Comparison of ENCODE assay signal across 8 cellular contexts in the genomic region with DNA sequence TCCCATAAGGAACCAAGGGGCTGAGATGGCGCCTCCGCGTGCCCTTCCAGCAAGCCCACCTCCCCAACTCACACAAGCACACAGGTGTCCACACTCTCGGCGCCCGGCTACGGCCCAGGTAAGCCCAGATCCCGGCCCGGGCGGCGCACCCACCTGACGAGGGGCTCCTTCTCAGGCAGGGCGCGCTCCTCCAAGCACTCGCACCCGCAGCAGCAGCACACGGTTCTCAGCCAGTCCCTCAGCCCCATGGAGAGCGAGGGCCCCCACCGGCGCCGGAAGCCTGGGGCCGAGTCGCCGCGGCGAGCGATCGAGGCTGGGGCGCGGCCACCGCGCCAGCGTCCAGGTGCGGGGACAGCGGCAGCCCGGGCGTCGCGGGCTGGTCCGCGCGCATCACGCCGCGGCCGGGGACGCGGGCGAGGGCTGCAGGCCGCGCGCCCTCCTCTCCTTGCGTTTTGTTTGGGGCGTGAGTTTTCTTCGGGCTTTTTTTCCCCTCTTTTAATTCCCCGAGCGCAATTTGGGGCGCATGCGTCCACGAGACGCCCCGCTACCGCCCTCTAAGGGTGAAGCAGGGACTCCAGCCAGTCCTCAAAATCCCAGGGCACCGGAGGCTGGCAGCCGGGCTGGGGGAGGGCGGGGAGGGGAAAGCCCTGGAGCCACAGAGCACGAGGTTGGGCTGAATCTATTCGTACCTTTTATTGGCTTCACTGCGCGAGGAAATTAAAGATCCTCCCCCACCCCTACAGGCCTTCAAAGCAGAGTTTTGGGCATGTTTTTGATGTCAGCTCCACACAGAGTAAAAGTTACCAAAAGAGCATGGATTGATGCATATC. TPM values are rescaled to one million over a fixed set of nuclear protein-coding genes. Genes with fewer than 3 reads are reported as not detected.
DNase-seq lines count a peak whose midpoint lies in the region; ATAC-seq and TF ChIP-seq lines count a peak whose summit lies in the region.

A gene with protein sequence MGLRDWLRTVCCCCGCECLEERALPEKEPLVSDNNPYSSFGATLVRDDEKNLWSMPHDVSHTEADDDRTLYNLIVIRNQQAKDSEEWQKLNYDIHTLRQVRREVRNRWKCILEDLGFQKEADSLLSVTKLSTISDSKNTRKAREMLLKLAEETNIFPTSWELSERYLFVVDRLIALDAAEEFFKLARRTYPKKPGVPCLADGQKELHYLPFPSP (minus strand): TSS at position 472 of the 830 bp plus-strand sequence. CDS start 224 bp downstream, at position 248.

- RAD21 ChIA-PET in HCT116 (lab: Charles Lee; ENCODE audit: low non-redundant PET in 1 of 2, low total read pairs in 2 of 2, uncharacterized antibody in 2 of 2, unreplicated experiment in 2 of 2) = no interaction called here

- TF ChIP-seq RAD21 in HCT116 (IDR thresholded peaks at IDR 0.05; ENCODE audit: low read depth) = peak; percentile 24

- no peaks in the 10 kb centered on the region for H3K9me2 ChIP-seq in HCT116 (ENCODE audit: insufficient read depth)
- no peaks in the 10 kb centered on the region for H3K9me2 ChIP-seq in MM.1S (replicated peaks; ENCODE audit: insufficient read depth, low read length)

- peak; percentile 90 for ATAC-seq in HCT116

- no peaks in the 10 kb centered on the region for H3K9me3 Mint-ChIP-seq in activated naive CD4-positive, alpha-beta T cell treated with anti-CD3 and anti-CD28 coated beads for 36 hours

- H3K36me3 ChIP-seq in GM06990 (ENCODE audit: control insufficient read depth, insufficient read depth, low read length) = no peaks in the 10 kb centered on the region; the same call in 1 of the 2 replicates
- H3K36me3 ChIP-seq in HCT116 (ENCODE audit: control insufficient read depth in 1 of 2, insufficient read depth in 2 of 2, low read length in 2 of 2) = no peaks in the 10 kb centered on the region
- H3K36me3 ChIP-seq in MM.1S (replicated peaks; ENCODE audit: insufficient read depth, low read length) = no peaks in the 10 kb centered on the region
- no peaks in the 10 kb centered on the region for H3K36me3 ChIP-seq in osteoblast (ENCODE audit: insufficient read depth, low read length)
- no peaks in the 10 kb centered on the region for H3K36me3 ChIP-seq in testis (ENCODE audit: low read depth, missing control alignments)

- H3K27me3 Mint-ChIP-seq in activated naive CD4-positive, alpha-beta T cell treated with anti-CD3 and anti-CD28 coated beads for 36 hours (ENCODE audit: low read depth) = no peaks in the 10 kb centered on the region

- no peaks in the 10 kb centered on the region for H3K27me3 ChIP-seq in GM06990 (replicated peaks; ENCODE audit: control insufficient read depth, insufficient read depth, low read length)
- H3K27me3 ChIP-seq in HCT116 (ENCODE audit: insufficient read depth, low read length) = no peaks in the 10 kb centered on the region
- no peaks in the 10 kb centered on the region for H3K27me3 ChIP-seq in MM.1S (replicated peaks; ENCODE audit: insufficient read depth, low read length)
- H3K27me3 ChIP-seq in osteoblast (ENCODE audit: insufficient read depth, low read length) = no peaks in the 10 kb centered on the region
- H3K27me3 ChIP-seq in testis = no peaks in the 10 kb centered on the region

- H3K79me2 ChIP-seq in HCT116 (ENCODE audit: insufficient read depth, low read length) (peaks cover 28% of the 10 kb centered on the region), MM.1S (ENCODE audit: low read length) (peaks cover 49% of the 10 kb centered on the region), osteoblast (ENCODE audit: insufficient read depth, low read length) (no peaks in the 10 kb centered on the region)

- peaks cover 46% of the 10 kb centered on the region for H3F3A ChIP-seq in MM.1S (ENCODE audit: insufficient read depth, low read length)

- H3K4me1 ChIP-seq in HCT116 (ENCODE audit: control insufficient read depth in 1 of 2, insufficient read depth in 2 of 2, low read length in 2 of 2) (peaks cover 12 to 24% of the 10 kb centered on the region in 2 experiments; a peak in 3 of 4 replicates), MM.1S (ENCODE audit: low read length) (peaks cover 36% of the 10 kb centered on the region), osteoblast (ENCODE audit: insufficient read depth, low read length) (peaks cover 10% of the 10 kb centered on the region), testis (peaks cover 6% of the 10 kb centered on the region)

- H3K9ac ChIP-seq in HCT116 (ENCODE audit: low read length) (peak within 1 kb of the TSS; percentile 75), MM.1S (ENCODE audit: low read length) (peak within 1 kb of the TSS; percentile 82)

- intact Hi-C loops in HCT116 (cut with micrococcal nuclease) = loop anchor here (5.0 kb wide), 1 partner anchor 61 kb away; no protein-coding TSS in a partner anchor
- intact Hi-C loops in activated naive CD4-positive, alpha-beta T cell treated with anti-CD3 and anti-CD28 coated beads for 36 hours (cut with micrococcal nuclease) = loop anchor here (1.0 to 10.0 kb wide), 4 partner anchors 63 to 1204 kb away; a partner anchor contains a TSS
- intact Hi-C loops in testis (cut with DNase I; ENCODE audit: low total_unique reads) = loop anchor here (10.0 kb wide), 1 partner anchor 58 kb away; no protein-coding TSS in a partner anchor

- 0 to 1% methylated on average over 6 to 70 of the region's 70 CpGs for WGBS in testis, 2 donors

- peaks cover 51% of the 10 kb centered on the region for H3K4me1 Mint-ChIP-seq in activated naive CD4-positive, alpha-beta T cell treated with anti-CD3 and anti-CD28 coated beads for 36 hours (ENCODE audit: low read depth)

- peak within 1 kb of the TSS; percentile 81 for H3K4me3 Mint-ChIP-seq in activated naive CD4-positive, alpha-beta T cell treated with anti-CD3 and anti-CD28 coated beads for 36 hours

- no peak within 1 kb of the TSS for H3K27ac Mint-ChIP-seq in activated naive CD4-positive, alpha-beta T cell treated with anti-CD3 and anti-CD28 coated beads for 36 hours

- H3K36me3 Mint-ChIP-seq in activated naive CD4-positive, alpha-beta T cell treated with anti-CD3 and anti-CD28 coated beads for 36 hours (ENCODE audit: low read depth) = no peaks in the 10 kb centered on the region

- H4K20me1 ChIP-seq in HCT116 (ENCODE audit: insufficient read depth) (no peaks in the 10 kb centered on the region), MM.1S (ENCODE audit: insufficient read depth, low read length) (no peaks in the 10 kb centered on the region), osteoblast (ENCODE audit: insufficient read depth, low read length) (no peaks in the 10 kb centered on the region)

- CTCF ChIA-PET in HCT116 (lab: Charles Lee) = no interaction called here
- CTCF ChIA-PET in activated naive CD4-positive, alpha-beta T cell treated with anti-CD3 and anti-CD28 coated beads for 36 hours (lab: Charles Lee) = interaction anchor here (0.9 to 2.7 kb wide), 5 partner anchors 9 to 62 kb away, joined by 3 to 11 read pairs (median 5); no protein-coding TSS in a partner anchor

- POLR2A ChIA-PET in HCT116 (lab: Charles Lee) = no interaction called here

- TF ChIP-seq CTCF in GM06990 (IDR thresholded peaks at IDR 0.05; ENCODE audit: insufficient read depth, low read length, poor library complexity, severe bottlenecking) = peak; percentile 95
- TF ChIP-seq CTCF in HCT116 (IDR thresholded peaks at IDR 0.05 in 2 of 3, conservative IDR thresholded peaks at IDR 0.05 in 1 of 3; ENCODE audit: borderline replicate concordance in 1 of 3, insufficient read depth in 1 of 3, low read depth in 2 of 3, low read length in 2 of 3) = peak; percentile 35 to 79 (median 59); a peak in 5 of 6 replicates
- peak; percentile 61 for TF ChIP-seq CTCF in MM.1S (IDR thresholded peaks at IDR 0.05; ENCODE audit: low read length)
- peak; percentile 55 for TF ChIP-seq CTCF in osteoblast (IDR thresholded peaks at IDR 0.05; ENCODE audit: extremely low read depth, low read depth, low read length)
- TF ChIP-seq CTCF in testis (IDR thresholded peaks at IDR 0.05) = peak in 2 of 3 experiments; percentile 53 to 65

- no peak for TF ChIP-seq POLR2A in HCT116 (IDR thresholded peaks at IDR 0.05; ENCODE audit: borderline replicate concordance, extremely low read depth, insufficient read depth, insufficient read length)
- no peak for TF ChIP-seq POLR2A in testis (IDR thresholded peaks at IDR 0.05)

- H2AFZ ChIP-seq in HCT116 (ENCODE audit: low read depth, low read length, poor library complexity, severe bottlenecking) = no peak within 1 kb of the TSS
- H2AFZ ChIP-seq in MM.1S (ENCODE audit: low read length) = peak within 1 kb of the TSS; percentile 65
- peak within 1 kb of the TSS; percentile 80 for H2AFZ ChIP-seq in osteoblast (ENCODE audit: low read length)

- H3K4me2 ChIP-seq in HCT116 (ENCODE audit: low read length) (peak within 1 kb of the TSS; percentile 79), MM.1S (ENCODE audit: low read depth, low read length) (peak within 1 kb of the TSS; percentile 62), osteoblast (ENCODE audit: insufficient read depth, low read length) (peak within 1 kb of the TSS; percentile 92)

- BruUV-seq in HCT116 (replicated peaks; lab: Mats Ljungman, UMichigan) = no TSS peak

- H3K9me3 ChIP-seq in HCT116 (ENCODE audit: control insufficient read depth in 1 of 2, insufficient read depth in 1 of 2, low read depth in 1 of 2, low read length in 2 of 2) (no peaks in the 10 kb centered on the region), MM.1S (replicated peaks; ENCODE audit: insufficient read depth, low read length) (no peaks in the 10 kb centered on the region), osteoblast (ENCODE audit: low read depth, low read length) (no peaks in the 10 kb centered on the region), testis (no peaks in the 10 kb centered on the region)

- DNase-seq in GM06990 (ENCODE audit: extremely low read depth, insufficient read length) = peak; percentile 84
- peak; percentile 57 for DNase-seq in HCT116 (ENCODE audit: low read depth, low spot score)
- peak; percentile 92 for DNase-seq in MM.1S
- DNase-seq in SK-N-DZ (ENCODE audit: low spot score) = peak; percentile 78
- DNase-seq in activated naive CD4-positive, alpha-beta T cell treated with anti-CD3 and anti-CD28 coated beads for 36 hours = peak; percentile 91
- peak; percentile 83 for DNase-seq in glomerular visceral epithelial cell (ENCODE audit: extremely low spot score)
- peak; percentile 99 for DNase-seq in osteoblast (ENCODE audit: insufficient read length, low spot score, missing footprints)
- DNase-seq in testis = peak; percentile 81

- peak within 1 kb of the TSS; percentile 98 for H3K4me3 ChIP-seq in GM06990 (replicated peaks; ENCODE audit: low read depth, low read length)
- peak within 1 kb of the TSS; percentile 78 to 80 for H3K4me3 ChIP-seq in HCT116 (replicated peaks in 1 of 2; ENCODE audit: low read depth in 1 of 2, low read length in 2 of 2)
- H3K4me3 ChIP-seq in MM.1S (ENCODE audit: low read length) = peak within 1 kb of the TSS; percentile 94
- H3K4me3 ChIP-seq in osteoblast (ENCODE audit: insufficient read depth, low read length) = peak within 1 kb of the TSS; percentile 72
- H3K4me3 ChIP-seq in testis = peak within 1 kb of the TSS; percentile 70 to 75

- peak within 1 kb of the TSS; percentile 60 for H3K27ac ChIP-seq in HCT116 (ENCODE audit: low read depth, low read length)
- H3K27ac ChIP-seq in MM.1S (ENCODE audit: low read length) = peak within 1 kb of the TSS; percentile 60; the same call in 1 of the 2 replicates
- H3K27ac ChIP-seq in osteoblast (ENCODE audit: low read depth, low read length) = no peak within 1 kb of the TSS
- H3K27ac ChIP-seq in testis = peak within 1 kb of the TSS; percentile 69 to 73

RNA-seq across cellular contexts. Expression of the gene that starts here (rescaled TPM):
- total RNA-seq in HCT116 (2021; ENCODE audit: unreplicated experiment) (16.9 TPM), osteoblast (1.1 and 1.8 TPM in 2 replicates), testis (1 to 10 TPM; 4.3 to 5.2 TPM)
- polyA plus RNA-seq in HCT116 (2012) = 5.3 and 7.3 TPM in 2 replicates
- 14.0 and 15.8 TPM in 2 replicates for polyA plus RNA-seq in SK-N-DZ (2014; cell fraction: cytosol; rRNA removed)
- 18.0 and 24.8 TPM in 2 replicates for polyA plus RNA-seq in SK-N-DZ (2014; cell fraction: nucleus; rRNA removed)
- total RNA-seq in activated naive CD4-positive, alpha-beta T cell treated with anti-CD3 and anti-CD28 coated beads for 36 hours = 1 to 10 TPM; 3.1 to 3.9 TPM
- 3.0 TPM for polyA plus RNA-seq in testis (ENCODE audit: insufficient read depth, low read depth, low replicate concordance)
